1 cellular context compared by ENCODE assay signal in the genomic region with DNA sequence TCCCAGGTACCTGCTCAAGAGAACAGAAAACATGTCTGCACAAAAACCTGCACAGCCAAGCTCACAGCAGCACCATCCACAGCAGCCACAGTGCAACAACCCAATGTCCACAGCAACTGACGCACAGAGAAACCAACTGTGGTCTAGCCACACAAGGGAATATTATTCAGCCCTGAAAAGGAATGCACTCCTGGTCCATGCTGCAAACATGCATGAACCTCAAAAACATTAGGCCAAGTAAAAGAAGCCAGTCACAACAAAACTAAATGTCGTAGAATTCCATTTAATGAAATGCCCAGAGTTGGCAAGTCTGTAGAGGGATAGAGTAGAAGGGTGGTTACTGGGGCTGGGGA.
TF ChIP-seq lines count a peak whose summit lies in the region.

No MANE protein-coding gene starts in this region.

TF ChIP-seq in K562, 482 proteins besides CTCF, POLR2A, EP300 and RAD21:
- TF ChIP-seq ZNF146 (CRISPR knock-in tag; IDR thresholded peaks at IDR 0.05; ENCODE audit: unreplicated experiment) (peak; percentile 96), SUPT5H (IDR thresholded peaks at IDR 0.05) (no peak), ZC3H4 (CRISPR knock-in tag; IDR thresholded peaks at IDR 0.05; ENCODE audit: borderline replicate concordance) (no peak), ZBTB1 (CRISPR knock-in tag; IDR thresholded peaks at IDR 0.05; ENCODE audit: borderline replicate concordance, low read depth) (no peak), PCBP2 (IDR thresholded peaks at IDR 0.05; ENCODE audit: low read depth, low read length, poor library complexity, severe bottlenecking) (no peak), SIRT6 (IDR thresholded peaks at IDR 0.05; ENCODE audit: low read depth, low read length) (no peak), PYGO2 (tag; IDR thresholded peaks at IDR 0.05) (no peak), ETV5 (CRISPR knock-in tag; IDR thresholded peaks at IDR 0.05; ENCODE audit: low read depth) (no peak), HDAC6 (IDR thresholded peaks at IDR 0.05; ENCODE audit: low read depth, low read length) (no peak), RBM39 (optimal IDR thresholded peaks at IDR 0.05; ENCODE audit: low read depth, low read length) (no peak), ELF1 (tag; IDR thresholded peaks at IDR 0.05) (no peak), KHSRP (IDR thresholded peaks at IDR 0.05) (no peak), BCOR (IDR thresholded peaks at IDR 0.05) (0 out of 2 replicates have a peak, but pooled peaks have one; percentile 21), L3MBTL2 (IDR thresholded peaks at IDR 0.05) (no peak), CHD4 (IDR thresholded peaks at IDR 0.05; ENCODE audit: insufficient read depth, insufficient replicate concordance, low read depth, low read length, poor library complexity, severe bottlenecking) (no peak), KAT8 (IDR thresholded peaks at IDR 0.05; ENCODE audit: low read depth) (no peak)
